In genomic region chr20:60884277-60884676, GRCh38 we compare ENCODE assay signal across 33 cellular contexts.
"Had no signal": no experiment of that assay in that cellular context is flagged by ENCODE, and none has a peak within 500 bp of the region (broad histone marks: within the 10 kb centered on the region; RNA-seq: fewer than 3 reads in every experiment).

No MANE protein-coding gene starts in this region.

- H3K4me2 ChIP-seq: hepatocyte had no signal

- H3K36me3 ChIP-seq: adrenal gland, esophagus muscularis mucosa, gastroesophageal sphincter, heart right ventricle had no signal

- FAIRE-seq: colon had no signal

- H3K27me3 Mint-ChIP-seq: activated CD4-positive, alpha-beta memory T cell treated with anti-CD3 and anti-CD28 coated beads for 36 hours; activated CD4-positive, alpha-beta T cell treated with anti-CD3 and anti-CD28 coated beads, Interleukin-2, amount 10 ng/mL, durations not matched to agents 24 days and 14 days; activated CD8-positive, alpha-beta memory T cell treated with anti-CD3 and anti-CD28 coated beads, Interleukin-2, amount 10 ng/mL, durations not matched to agents 7 days and 5 days; activated naive CD4-positive, alpha-beta T cell treated with anti-CD3 and anti-CD28 coated beads, Interleukin-2, amount 50 U/mL, for 24 hours; activated naive CD8-positive, alpha-beta T cell treated with anti-CD3 and anti-CD28 coated beads for 36 hours had no signal

- H3K27me3 ChIP-seq: adrenal gland, body of pancreas, esophagus muscularis mucosa, foreskin keratinocyte, hepatocyte had no signal

- H3K4me3 ChIP-seq: adrenal gland, body of pancreas, esophagus muscularis mucosa, gastroesophageal sphincter, heart right ventricle, hepatocyte had no signal

- H3K36me3 Mint-ChIP-seq: activated CD4-positive, alpha-beta memory T cell treated with anti-CD3 and anti-CD28 coated beads for 36 hours; activated CD8-positive, alpha-beta memory T cell treated with anti-CD3 and anti-CD28 coated beads, Interleukin-2, amount 10 ng/mL, durations not matched to agents 7 days and 5 days; activated naive CD4-positive, alpha-beta T cell treated with anti-CD3 and anti-CD28 coated beads, Interleukin-2, amount 50 U/mL, for 24 hours; activated naive CD8-positive, alpha-beta T cell treated with anti-CD3 and anti-CD28 coated beads for 36 hours had no signal

- H3K9me3 Mint-ChIP-seq: activated CD4-positive, alpha-beta memory T cell treated with anti-CD3 and anti-CD28 coated beads for 36 hours; activated CD4-positive, alpha-beta T cell treated with anti-CD3 and anti-CD28 coated beads, Interleukin-2, amount 10 ng/mL, durations not matched to agents 24 days and 14 days; activated naive CD4-positive, alpha-beta T cell treated with anti-CD3 and anti-CD28 coated beads for 36 hours; activated naive CD4-positive, alpha-beta T cell treated with anti-CD3 and anti-CD28 coated beads, Interleukin-2, amount 50 U/mL, for 24 hours; activated naive CD8-positive, alpha-beta T cell treated with anti-CD3 and anti-CD28 coated beads for 36 hours; activated naive CD8-positive, alpha-beta T cell treated with anti-CD3 and anti-CD28 coated beads, Interleukin-2, amount 50 U/mL, for 24 hours; activated T-helper 1 cell treated with anti-CD3 and anti-CD28 coated beads, Interleukin-12 subunit alpha, Interleukin-12 subunit beta, Interleukin-2, Interleukin-4 antibody, amounts not matched to agents 30 ng/mL and 10 ng/mL and 1 ng/mL, durations not matched to agents 14 hours and 24 hours and 36 hours; activated T-helper 2 cell treated with anti-CD3 and anti-CD28 coated beads, Interferon-gamma antibody, Interleukin-2, Interleukin-4, amounts not matched to agents 10 μg/mL and 5 μg/mL and 100 μg/mL, durations not matched to agents 14 hours and 24 hours and 36 hours; effector memory CD8-positive, alpha-beta T cell had no signal

- DNase-seq: activated CD4-positive, alpha-beta memory T cell treated with anti-CD3 and anti-CD28 coated beads for 36 hours; activated CD4-positive, alpha-beta T cell treated with anti-CD3 and anti-CD28 coated beads for 36 hours; activated CD4-positive, alpha-beta T cell treated with anti-CD3 and anti-CD28 coated beads, Interleukin-2, amount 10 ng/mL, durations not matched to agents 24 days and 14 days; activated CD4-positive, CD25-positive, alpha-beta regulatory T cell; activated CD4-positive, CD25-positive, alpha-beta regulatory T cell treated with anti-CD3 and anti-CD28 coated beads, Interleukin-2, amount 50 U/mL, for 72 hours; activated CD8-positive, alpha-beta memory T cell treated with anti-CD3 and anti-CD28 coated beads, Interleukin-2, amount 10 ng/mL, durations not matched to agents 7 days and 5 days; activated CD8-positive, alpha-beta memory T cell treated with anti-CD3 and anti-CD28 coated beads, Interleukin-2, amount 50 U/mL, for 4 hours; activated CD8-positive, alpha-beta T cell treated with anti-CD3 and anti-CD28 coated beads, Interleukin-2, amount 10 ng/mL, durations not matched to agents 7 days and 5 days; activated effector memory CD4-positive, alpha-beta T cell treated with anti-CD3 and anti-CD28 coated beads, Interleukin-2, amount 50 U/mL, for 16 hours; activated naive CD4-positive, alpha-beta T cell treated with anti-CD3 and anti-CD28 coated beads for 36 hours; activated naive CD8-positive, alpha-beta T cell treated with anti-CD3 and anti-CD28 coated beads for 36 hours; activated naive CD8-positive, alpha-beta T cell treated with anti-CD3 and anti-CD28 coated beads, Interleukin-2, amount 50 U/mL, for 24 hours; activated T-cell treated with anti-CD3 and anti-CD28 coated beads, Interleukin-2, amount 50 U/mL, for 1 hour; activated T-cell treated with anti-CD3 and anti-CD28 coated beads, Interleukin-2, amount 50 U/mL, for 48 hours; adrenal gland; amygdala; aorta; body of pancreas; caudate nucleus; cortex of kidney; dermis blood vessel endothelial cell; effector CD4-positive, alpha-beta T cell; effector memory CD8-positive, alpha-beta T cell; erythroblast; foreskin keratinocyte; heart right ventricle had no signal

- H3K4me1 ChIP-seq: adrenal gland, body of pancreas, esophagus muscularis mucosa, foreskin keratinocyte, gastroesophageal sphincter, heart right ventricle had no signal

- H3K4me1 Mint-ChIP-seq: activated CD4-positive, alpha-beta T cell treated with anti-CD3 and anti-CD28 coated beads for 36 hours; activated CD4-positive, alpha-beta T cell treated with anti-CD3 and anti-CD28 coated beads, Interleukin-2, amount 10 ng/mL, durations not matched to agents 24 days and 14 days; activated CD8-positive, alpha-beta memory T cell treated with anti-CD3 and anti-CD28 coated beads, Interleukin-2, amount 10 ng/mL, durations not matched to agents 7 days and 5 days; activated naive CD4-positive, alpha-beta T cell treated with anti-CD3 and anti-CD28 coated beads, Interleukin-2, amount 50 U/mL, for 24 hours; activated naive CD8-positive, alpha-beta T cell treated with anti-CD3 and anti-CD28 coated beads for 36 hours; activated naive CD8-positive, alpha-beta T cell treated with anti-CD3 and anti-CD28 coated beads, Interleukin-2, amount 50 U/mL, for 24 hours had no signal

- H3K79me2 ChIP-seq: hepatocyte had no signal

- H2AFZ ChIP-seq: hepatocyte had no signal

- H3K9me3 ChIP-seq: adrenal gland, body of pancreas, esophagus muscularis mucosa, gastroesophageal sphincter, heart right ventricle had no signal

- H3K27ac Mint-ChIP-seq: activated CD4-positive, alpha-beta memory T cell treated with anti-CD3 and anti-CD28 coated beads for 36 hours; activated CD4-positive, alpha-beta T cell treated with anti-CD3 and anti-CD28 coated beads for 36 hours; activated CD4-positive, alpha-beta T cell treated with anti-CD3 and anti-CD28 coated beads, Interleukin-2, amount 10 ng/mL, durations not matched to agents 24 days and 14 days; activated CD8-positive, alpha-beta memory T cell treated with anti-CD3 and anti-CD28 coated beads, Interleukin-2, amount 10 ng/mL, durations not matched to agents 7 days and 5 days; activated CD8-positive, alpha-beta T cell treated with anti-CD3 and anti-CD28 coated beads, Interleukin-2, amount 10 ng/mL, durations not matched to agents 7 days and 5 days; activated naive CD4-positive, alpha-beta T cell treated with anti-CD3 and anti-CD28 coated beads for 36 hours; activated naive CD4-positive, alpha-beta T cell treated with anti-CD3 and anti-CD28 coated beads, Interleukin-2, amount 50 U/mL, for 24 hours; activated naive CD8-positive, alpha-beta T cell treated with anti-CD3 and anti-CD28 coated beads for 36 hours; activated naive CD8-positive, alpha-beta T cell treated with anti-CD3 and anti-CD28 coated beads, Interleukin-2, amount 50 U/mL, for 24 hours; activated T-helper 1 cell treated with anti-CD3 and anti-CD28 coated beads, Interleukin-12 subunit alpha, Interleukin-12 subunit beta, Interleukin-2, Interleukin-4 antibody, amounts not matched to agents 30 ng/mL and 10 ng/mL and 1 ng/mL, durations not matched to agents 14 hours and 24 hours and 36 hours; activated T-helper 2 cell treated with anti-CD3 and anti-CD28 coated beads, Interferon-gamma antibody, Interleukin-2, Interleukin-4, amounts not matched to agents 10 μg/mL and 5 μg/mL and 100 μg/mL, durations not matched to agents 14 hours and 24 hours and 36 hours; effector memory CD8-positive, alpha-beta T cell had no signal

- H3K4me3 Mint-ChIP-seq: activated CD4-positive, alpha-beta memory T cell treated with anti-CD3 and anti-CD28 coated beads for 36 hours; activated CD4-positive, alpha-beta T cell treated with anti-CD3 and anti-CD28 coated beads for 36 hours; activated CD4-positive, alpha-beta T cell treated with anti-CD3 and anti-CD28 coated beads, Interleukin-2, amount 10 ng/mL, durations not matched to agents 24 days and 14 days; activated CD8-positive, alpha-beta memory T cell treated with anti-CD3 and anti-CD28 coated beads, Interleukin-2, amount 10 ng/mL, durations not matched to agents 7 days and 5 days; activated CD8-positive, alpha-beta T cell treated with anti-CD3 and anti-CD28 coated beads, Interleukin-2, amount 10 ng/mL, durations not matched to agents 7 days and 5 days; activated naive CD4-positive, alpha-beta T cell treated with anti-CD3 and anti-CD28 coated beads for 36 hours; activated naive CD4-positive, alpha-beta T cell treated with anti-CD3 and anti-CD28 coated beads, Interleukin-2, amount 50 U/mL, for 24 hours; activated naive CD8-positive, alpha-beta T cell treated with anti-CD3 and anti-CD28 coated beads for 36 hours; activated naive CD8-positive, alpha-beta T cell treated with anti-CD3 and anti-CD28 coated beads, Interleukin-2, amount 50 U/mL, for 24 hours; activated T-helper 1 cell treated with anti-CD3 and anti-CD28 coated beads, Interleukin-12 subunit alpha, Interleukin-12 subunit beta, Interleukin-2, Interleukin-4 antibody, amounts not matched to agents 30 ng/mL and 10 ng/mL and 1 ng/mL, durations not matched to agents 14 hours and 24 hours and 36 hours; effector memory CD8-positive, alpha-beta T cell had no signal

- H3K27ac ChIP-seq: adrenal gland, body of pancreas, esophagus muscularis mucosa, foreskin keratinocyte, gastroesophageal sphincter, heart right ventricle, hepatocyte had no signal

- ATAC-seq: activated CD4-positive, alpha-beta T cell treated with anti-CD3 and anti-CD28 coated beads for 36 hours; activated CD8-positive, alpha-beta memory T cell treated with anti-CD3 and anti-CD28 coated beads, Interleukin-2, amount 10 ng/mL, durations not matched to agents 7 days and 5 days; activated CD8-positive, alpha-beta T cell treated with anti-CD3 and anti-CD28 coated beads, Interleukin-2, amount 10 ng/mL, durations not matched to agents 7 days and 5 days; activated naive CD8-positive, alpha-beta T cell treated with anti-CD3 and anti-CD28 coated beads, Interleukin-2, amount 50 U/mL, for 24 hours; body of pancreas; effector memory CD8-positive, alpha-beta T cell; foreskin keratinocyte; gastroesophageal sphincter; heart right ventricle had no signal
